In genomic region chr5:81069965-81070364, GRCh38 we compare ENCODE assay signal across 29 cellular contexts.
"Had no signal": no experiment of that assay in that cellular context is flagged by ENCODE, and none has a peak within 500 bp of the region (broad histone marks: within the 10 kb centered on the region; RNA-seq: fewer than 3 reads in every experiment).

No MANE protein-coding gene starts in this region.

- H3K27me3 ChIP-seq: stomach, suprapubic skin, testis, thyroid gland, tibial artery, tibial nerve, transverse colon, upper lobe of left lung, upper lobe of right lung, uterus, vagina had no signal

- H3K36me3 ChIP-seq: stomach, suprapubic skin, thoracic aorta, thyroid gland, tibial artery, transverse colon, upper lobe of left lung, upper lobe of right lung, uterus, vagina had no signal

- H3K27ac ChIP-seq: stomach, suprapubic skin, testis, thoracic aorta, thyroid gland, tibial artery, tibial nerve, transverse colon, upper lobe of left lung, upper lobe of right lung, vagina had no signal

- FAIRE-seq: urothelium cell line had no signal

- DNase-seq: stimulated activated CD4-positive, alpha-beta T cell treated with anti-CD3 and anti-CD28 coated beads, Interleukin-2, amount 100 ng/mL, for 48 hours; stimulated activated CD4-positive, alpha-beta T cell treated with anti-CD3 and anti-CD28 coated beads, Interleukin-4, amount 100 ng/mL, for 1 hour; stimulated activated CD4-positive, alpha-beta T cell treated with anti-CD3 and anti-CD28 coated beads, Interleukin-4, amount 100 ng/mL, for 24 hours; stimulated activated CD4-positive, alpha-beta T cell treated with anti-CD3 and anti-CD28 coated beads, Interleukin-4, amount 100 ng/mL, for 4 hours; stimulated activated CD8-positive, alpha-beta memory T cell treated with anti-CD3 and anti-CD28 coated beads, Interleukin-4, amount 100 ng/mL, for 48 hours; stimulated activated naive B cell treated with anti-CD40 and anti-IgM and Interleukin-4, amounts not matched to agents 10 μg/mL and 1 μg/mL and 100 μg/mL, for 72 hours; stimulated activated naive CD4-positive, alpha-beta T cell; stimulated activated naive CD4-positive, alpha-beta T cell treated with Interleukin-2 at 50 U/mL for 16 hours; stimulated activated naive CD8-positive, alpha-beta T cell treated with anti-CD3 and anti-CD28 coated beads, Interleukin-15, amount 100 ng/mL, for 72 hours; stimulated activated naive CD8-positive, alpha-beta T cell treated with anti-CD3 and anti-CD28 coated beads, Interleukin-15, Interleukin-2, amounts not matched to agents 100 U/mL and 50 U/mL, for 24 hours; stomach; substantia nigra; testis; thyroid gland; tibial artery; transverse colon; trophoblast cell; upper lobe of left lung; upper lobe of right lung; uterus had no signal

- H3K9me3 Mint-ChIP-seq: stimulated activated effector memory CD8-positive, alpha-beta T cell treated with anti-CD3 and anti-CD28 coated beads, Interleukin-12 subunit alpha, Interleukin-12 subunit beta, amount 100 ng/mL, for 72 hours; stimulated activated memory B cell treated with anti-CD40 and anti-IgM and Interleukin-4, amounts not matched to agents 10 μg/mL and 1 μg/mL and 100 μg/mL, for 72 hours; stimulated activated naive B cell treated with anti-CD40 and anti-IgM and Interleukin-4, amounts not matched to agents 10 μg/mL and 1 μg/mL and 100 μg/mL, for 72 hours; stimulated activated naive CD8-positive, alpha-beta T cell treated with anti-CD3 and anti-CD28 coated beads, Interleukin-15, amount 100 ng/mL, for 72 hours; stimulated activated naive CD8-positive, alpha-beta T cell treated with anti-CD3 and anti-CD28 coated beads, Interleukin-15, Interleukin-2, amounts not matched to agents 100 ng/mL and 50 ng/mL, for 24 hours; type B pancreatic cell had no signal

- H3K4me3 ChIP-seq: stomach, suprapubic skin, testis, thoracic aorta, thyroid gland, tibial artery, tibial nerve, transverse colon, upper lobe of left lung, upper lobe of right lung, uterus, vagina had no signal

- H3K27me3 Mint-ChIP-seq: stimulated activated memory B cell treated with anti-CD40 and anti-IgM and Interleukin-4, amounts not matched to agents 10 μg/mL and 1 μg/mL and 100 μg/mL, for 72 hours; stimulated activated naive B cell treated with anti-CD40 and anti-IgM and Interleukin-4, amounts not matched to agents 10 μg/mL and 1 μg/mL and 100 μg/mL, for 72 hours; stimulated activated naive CD8-positive, alpha-beta T cell treated with anti-CD3 and anti-CD28 coated beads, Interleukin-15, amount 100 ng/mL, for 72 hours; stimulated activated naive CD8-positive, alpha-beta T cell treated with anti-CD3 and anti-CD28 coated beads, Interleukin-15, Interleukin-2, amounts not matched to agents 100 ng/mL and 50 ng/mL, for 24 hours; type B pancreatic cell had no signal

- H3K36me3 Mint-ChIP-seq: stimulated activated memory B cell treated with anti-CD40 and anti-IgM and Interleukin-4, amounts not matched to agents 10 μg/mL and 1 μg/mL and 100 μg/mL, for 72 hours; stimulated activated naive B cell treated with anti-CD40 and anti-IgM and Interleukin-4, amounts not matched to agents 10 μg/mL and 1 μg/mL and 100 μg/mL, for 72 hours; type B pancreatic cell had no signal

- H3K27ac Mint-ChIP-seq: stimulated activated memory B cell treated with anti-CD40 and anti-IgM and Interleukin-4, amounts not matched to agents 10 μg/mL and 1 μg/mL and 100 μg/mL, for 72 hours; stimulated activated naive B cell treated with anti-CD40 and anti-IgM and Interleukin-4, amounts not matched to agents 10 μg/mL and 1 μg/mL and 100 μg/mL, for 72 hours; stimulated activated naive CD8-positive, alpha-beta T cell treated with anti-CD3 and anti-CD28 coated beads, Interleukin-15, amount 100 ng/mL, for 72 hours; stimulated activated naive CD8-positive, alpha-beta T cell treated with anti-CD3 and anti-CD28 coated beads, Interleukin-15, Interleukin-2, amounts not matched to agents 100 ng/mL and 50 ng/mL, for 24 hours; type B pancreatic cell had no signal

- H3K4me3 Mint-ChIP-seq: stimulated activated effector memory CD8-positive, alpha-beta T cell treated with anti-CD3 and anti-CD28 coated beads, Interleukin-12 subunit alpha, Interleukin-12 subunit beta, amount 100 ng/mL, for 72 hours; stimulated activated memory B cell treated with anti-CD40 and anti-IgM and Interleukin-4, amounts not matched to agents 10 μg/mL and 1 μg/mL and 100 μg/mL, for 72 hours; stimulated activated naive B cell treated with anti-CD40 and anti-IgM and Interleukin-4, amounts not matched to agents 10 μg/mL and 1 μg/mL and 100 μg/mL, for 72 hours; stimulated activated naive CD8-positive, alpha-beta T cell treated with anti-CD3 and anti-CD28 coated beads, Interleukin-15, amount 100 ng/mL, for 72 hours; stimulated activated naive CD8-positive, alpha-beta T cell treated with anti-CD3 and anti-CD28 coated beads, Interleukin-15, Interleukin-2, amounts not matched to agents 100 ng/mL and 50 ng/mL, for 24 hours; type B pancreatic cell had no signal

- H3K4me1 Mint-ChIP-seq: stimulated activated effector memory CD8-positive, alpha-beta T cell treated with anti-CD3 and anti-CD28 coated beads, Interleukin-12 subunit alpha, Interleukin-12 subunit beta, amount 100 ng/mL, for 72 hours; stimulated activated memory B cell treated with anti-CD40 and anti-IgM and Interleukin-4, amounts not matched to agents 10 μg/mL and 1 μg/mL and 100 μg/mL, for 72 hours; stimulated activated naive B cell treated with anti-CD40 and anti-IgM and Interleukin-4, amounts not matched to agents 10 μg/mL and 1 μg/mL and 100 μg/mL, for 72 hours had no signal

- ATAC-seq: stimulated activated effector memory CD8-positive, alpha-beta T cell treated with anti-CD3 and anti-CD28 coated beads, Interleukin-12 subunit alpha, Interleukin-12 subunit beta, amount 100 ng/mL, for 72 hours; stimulated activated naive B cell treated with anti-CD40 and anti-IgM and Interleukin-4, amounts not matched to agents 10 μg/mL and 1 μg/mL and 100 μg/mL, for 72 hours; stimulated activated naive CD8-positive, alpha-beta T cell treated with anti-CD3 and anti-CD28 coated beads, Interleukin-15, amount 100 ng/mL, for 72 hours; stimulated activated naive CD8-positive, alpha-beta T cell treated with anti-CD3 and anti-CD28 coated beads, Interleukin-15, Interleukin-2, amounts not matched to agents 100 U/mL and 50 U/mL, for 24 hours; upper lobe of right lung had no signal

- H3K9me3 ChIP-seq: stomach, suprapubic skin, testis, thoracic aorta, thyroid gland, tibial artery, tibial nerve, transverse colon, upper lobe of left lung, upper lobe of right lung, uterus, vagina had no signal

- H3K4me1 ChIP-seq: stomach, suprapubic skin, thyroid gland, tibial artery, transverse colon, upper lobe of left lung, upper lobe of right lung, uterus, vagina had no signal
